12 cellular contexts compared by ENCODE assay signal in genomic region chr1:15218287-15219279, GRCh38. TPM values are rescaled to one million over a fixed set of nuclear protein-coding genes. Genes with fewer than 3 reads are reported as not detected.
A peak's percentile ranks its signal among the peaks of the same experiment; 100 is the strongest.
DNase-seq lines count a peak whose midpoint lies in the region; ATAC-seq and TF ChIP-seq lines count a peak whose summit lies in the region.
"Had no signal": no experiment of that assay in that cellular context is flagged by ENCODE, and none has a peak within 500 bp of the region (broad histone marks: within the 10 kb centered on the region; RNA-seq: fewer than 3 reads in every experiment).

No MANE protein-coding gene starts in this region.

- no peaks in the 10 kb centered on the region for H3K9me3 ChIP-seq in mesenchymal stem cell (ENCODE audit: control insufficient read depth, low read length)
- peaks cover 2% of the 10 kb centered on the region for H3K9me3 ChIP-seq in WERI-Rb-1 (ENCODE audit: severe bottlenecking)
- H3K9me3 ChIP-seq: ascending aorta had no signal

- H2BK15ac ChIP-seq in mesenchymal stem cell (ENCODE audit: low read depth, poor library complexity, severe bottlenecking) = no peak overlapping the region

- no peak overlapping the region for H2AFZ ChIP-seq in mesenchymal stem cell (ENCODE audit: low read depth, low read length)

- no peak overlapping the region for H3K9ac ChIP-seq in mesenchymal stem cell (ENCODE audit: low read length)

- H3K27me3 ChIP-seq in mesenchymal stem cell (ENCODE audit: control insufficient read depth in 1 of 2, insufficient read depth in 1 of 2, low read length in 2 of 2) (peaks cover 0 to 9% of the 10 kb centered on the region in 2 experiments), WERI-Rb-1 (ENCODE audit: insufficient read depth, low read depth, severe bottlenecking) (no peaks in the 10 kb centered on the region)
- H3K27me3 ChIP-seq: ascending aorta had no signal

- no peak overlapping the region for H3K18ac ChIP-seq in mesenchymal stem cell (ENCODE audit: low read depth in 1 of 2, low read length in 2 of 2)

- no peak overlapping the region for H3K4me2 ChIP-seq in mesenchymal stem cell (ENCODE audit: low read length, poor library complexity, severe bottlenecking)

- DNase-seq in EL (peak; percentile 49), MV-4-11 (lab: John Stamatoyannopoulos, UW) (peak; percentile 69), cardiac fibroblast (ENCODE audit: low read depth in 2 of 2) (peak; percentile 35 to 61), mesenchymal stem cell (peak; percentile 78), pons (ENCODE audit: low spot score) (no peak), WERI-Rb-1 (no peak), SHP77 (lab: John Stamatoyannopoulos, UW) (no peak), left ventricle myocardium superior (no peak)
- DNase-seq: CD8-positive, alpha-beta memory T cell; NCI-H345 had no signal

- peaks cover 15% of the 10 kb centered on the region for H3K79me1 ChIP-seq in mesenchymal stem cell (replicated peaks; ENCODE audit: low read length, poor library complexity, severe bottlenecking)

- no peak overlapping the region for H2AK5ac ChIP-seq in mesenchymal stem cell (ENCODE audit: low read length, severe bottlenecking)

- ATAC-seq in left ventricle myocardium superior = no peak

- H3K4ac ChIP-seq in mesenchymal stem cell (ENCODE audit: low read depth in 1 of 2, low read length in 2 of 2) = no peak overlapping the region

- H4K8ac ChIP-seq in mesenchymal stem cell (ENCODE audit: low read length) = no peak overlapping the region

- H2BK12ac ChIP-seq in mesenchymal stem cell (ENCODE audit: low read length in 2 of 2) = no peak overlapping the region

- intact Hi-C loops in left ventricle myocardium superior (cut with micrococcal nuclease) = no loop called here

- no peak overlapping the region for H3K14ac ChIP-seq in mesenchymal stem cell (ENCODE audit: low read length in 2 of 2)

- H3K36me3 ChIP-seq in mesenchymal stem cell (ENCODE audit: control insufficient read depth in 1 of 2, insufficient read depth in 2 of 2, low read depth in 1 of 2, low read length in 2 of 2) (peaks cover 0 to 22% of the 10 kb centered on the region in 2 experiments), WERI-Rb-1 (peaks cover 31% of the 10 kb centered on the region)

- H3K4me1 ChIP-seq in mesenchymal stem cell (ENCODE audit: control insufficient read depth, insufficient read depth, low read depth, low read length) = peaks cover 19% of the 10 kb centered on the region

- no peak overlapping the region for H2BK120ac ChIP-seq in mesenchymal stem cell (ENCODE audit: low read depth, low read length)

- TF ChIP-seq CTCF in cardiac fibroblast (IDR thresholded peaks at IDR 0.05; ENCODE audit: low read depth, low read length) = no peak
- no peak for TF ChIP-seq CTCF in WERI-Rb-1 (IDR thresholded peaks at IDR 0.05; ENCODE audit: low read depth, low read length)

- H4K91ac ChIP-seq in mesenchymal stem cell (ENCODE audit: low read length) = no peak overlapping the region

- WGBS in mesenchymal stem cell = 68% methylated on average over 6 of the region's 6 CpGs

- no peak overlapping the region for H2BK5ac ChIP-seq in mesenchymal stem cell (ENCODE audit: low read depth, low read length, poor library complexity, severe bottlenecking)

- H3K4me3 ChIP-seq in cardiac fibroblast (replicated peaks in 1 of 2; ENCODE audit: low read depth in 2 of 2, low read length in 2 of 2) (no peak overlapping the region), mesenchymal stem cell (ENCODE audit: insufficient read depth in 1 of 2, low read depth in 1 of 2, low read length in 2 of 2) (no peak overlapping the region), WERI-Rb-1 (ENCODE audit: low read depth, low read length) (no peak overlapping the region)
- H3K4me3 ChIP-seq: ascending aorta had no signal

- no peak overlapping the region for H3K27ac ChIP-seq in mesenchymal stem cell (ENCODE audit: low read length, poor library complexity, severe bottlenecking)
- H3K27ac ChIP-seq in WERI-Rb-1 = no peak overlapping the region
- H3K27ac ChIP-seq: ascending aorta had no signal

- no peak overlapping the region for H3K23ac ChIP-seq in mesenchymal stem cell (ENCODE audit: low read length in 2 of 2)

RNA-seq across cellular contexts. Expression of gene FHAD1, which starts 28.4 kb away (rescaled TPM):
- polyA plus RNA-seq in mesenchymal stem cell (2013, experiment 1 of 2) = 0.21 TPM
- polyA plus RNA-seq in mesenchymal stem cell (2013, experiment 2 of 2) = 0.18 TPM
- total RNA-seq in left ventricle myocardium superior = not detected
- total RNA-seq: ascending aorta; CD8-positive, alpha-beta memory T cell had no signal
- polyA plus RNA-seq: CD8-positive, alpha-beta memory T cell; IgD-negative memory B cell had no signal

Comparison
In these comparisons a context has a peak if more than half of its experiments do, and no peak if none do; other contexts are left out.
1. DNase-seq: peak in EL (single experiment), MV-4-11 (single experiment), cardiac fibroblast (2 of 2) and mesenchymal stem cell (single experiment); none in pons (single experiment), WERI-Rb-1 (single experiment), SHP77 (0 of 2) and left ventricle myocardium superior (single experiment).